In the genomic region with DNA sequence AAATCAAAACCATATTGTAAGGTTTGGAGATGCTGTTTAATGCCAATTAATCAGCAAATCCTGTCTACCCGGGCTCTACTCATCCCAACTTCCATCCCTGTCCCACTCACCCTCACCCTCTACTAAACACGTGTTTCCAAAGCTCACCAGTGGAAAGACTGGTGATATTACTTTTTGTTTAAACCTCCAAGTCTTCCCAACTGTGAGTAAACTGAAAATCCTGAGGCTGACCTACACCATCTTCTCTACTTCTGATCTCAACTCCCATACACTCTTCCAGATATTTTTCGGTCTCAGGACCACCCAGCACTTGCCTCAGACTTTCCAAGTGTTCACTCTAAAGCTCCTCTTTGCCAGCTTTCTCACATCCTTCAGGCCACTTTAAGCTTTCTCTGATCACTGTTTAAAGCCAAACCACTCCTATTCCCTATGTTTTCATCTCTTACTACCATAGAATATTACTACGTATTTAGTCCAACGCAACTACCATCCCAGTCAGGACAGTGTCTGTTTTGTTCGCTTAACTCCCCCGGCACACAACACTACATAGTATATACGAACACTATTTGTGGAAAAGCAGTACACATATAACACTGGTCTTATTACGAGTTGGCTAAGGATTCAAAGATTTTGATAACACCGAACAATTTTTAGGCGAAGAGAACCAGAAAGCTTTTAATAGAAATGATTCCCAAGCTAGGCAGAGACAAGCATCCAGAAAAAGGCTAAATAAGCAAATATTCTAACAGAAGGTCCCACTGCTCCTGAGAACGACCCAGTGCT, we compare ENCODE assay signal across 8 cellular contexts. TPM values are rescaled to one million over a fixed set of nuclear protein-coding genes. Genes with fewer than 3 reads are reported as not detected.
DNase-seq lines count a peak whose midpoint lies in the region; ATAC-seq and TF ChIP-seq lines count a peak whose summit lies in the region.

No MANE protein-coding gene starts in this region.

- no peak overlapping the region for H2BK15ac ChIP-seq in neuronal stem cell (ENCODE audit: low read length)

- H4K8ac ChIP-seq in neuronal stem cell (ENCODE audit: low read depth, low read length), result no peak overlapping the region

- peaks cover 15% of the 10 kb centered on the region for H3K4me1 Mint-ChIP-seq in Caco-2 (ENCODE audit: low read depth, unreplicated experiment)
- peaks cover 37% of the 10 kb centered on the region for H3K4me1 Mint-ChIP-seq in endodermal cell

- peaks cover 35% of the 10 kb centered on the region for H4K20me1 ChIP-seq in OCI-LY7 (ENCODE audit: insufficient read depth, low read length)

- H3K79me2 ChIP-seq in OCI-LY7 (ENCODE audit: insufficient read depth, low read depth, low read length), result peaks cover 88% of the 10 kb centered on the region

- H3K36me3 Mint-ChIP-seq in Caco-2 (ENCODE audit: insufficient read depth, unreplicated experiment) (peaks cover 66% of the 10 kb centered on the region), endodermal cell (ENCODE audit: low read depth) (peaks cover 58% of the 10 kb centered on the region)

- intact Hi-C loops in Caco-2 (cut with micrococcal nuclease; ENCODE audit: unreplicated experiment), result loop anchor here (2.0 kb wide), 1 partner anchor 147 kb away; a partner anchor contains a TSS
- intact Hi-C loops in OCI-LY7 (cut with micrococcal nuclease; ENCODE audit: unreplicated experiment), result loop anchor here (10.0 kb wide), 3 partner anchors 201 to 1021 kb away; a partner anchor contains a TSS

- H3K27ac ChIP-seq in OCI-LY7 (ENCODE audit: low read depth, low read length, poor library complexity, severe bottlenecking) (peak overlapping the region; percentile 85), endodermal cell (ENCODE audit: low read depth, low read length) (peak overlapping the region; percentile 84), neuronal stem cell (replicated peaks; ENCODE audit: low read length) (no peak overlapping the region)

- POLR2A ChIA-PET in Caco-2 (lab: Charles Lee), result no interaction called here
- POLR2A ChIA-PET in OCI-LY7 (lab: Charles Lee), result interaction anchor here (0.6 to 1.2 kb wide), 4 partner anchors 12 to 184 kb away, joined by 3 to 6 read pairs (median 4); no protein-coding TSS in a partner anchor

- H3K9ac ChIP-seq in endodermal cell (ENCODE audit: extremely low read depth, low read length, poor library complexity, severe bottlenecking), result peak overlapping the region; percentile 96
- H3K9ac ChIP-seq in neuronal stem cell (ENCODE audit: low read depth, low read length, poor library complexity), result peak overlapping the region; percentile 71

- TSS peak; percentile 63 for BruUV-seq in Caco-2 (replicated peaks; lab: Mats Ljungman, UMichigan)
- BruUV-seq in OCI-LY7 (replicated peaks; lab: Mats Ljungman, UMichigan), result TSS peak; percentile 64

- H2AK5ac ChIP-seq in neuronal stem cell (ENCODE audit: low read depth, low read length), result no peak overlapping the region

- H3K27me3 ChIP-seq in Caco-2 (replicated peaks; ENCODE audit: control insufficient read depth, insufficient read depth, low read length), result no peaks in the 10 kb centered on the region
- H3K27me3 ChIP-seq in endodermal cell (ENCODE audit: control insufficient read depth, insufficient read depth, low read length, poor library complexity, severe bottlenecking), result no peaks in the 10 kb centered on the region
- H3K27me3 ChIP-seq in neuronal stem cell (ENCODE audit: control insufficient read depth in 3 of 3, insufficient read depth in 3 of 3, low read depth in 1 of 3, low read length in 3 of 3), result no peaks in the 10 kb centered on the region

- TF ChIP-seq CTCF in Caco-2 (IDR thresholded peaks at IDR 0.05; ENCODE audit: insufficient read depth in 1 of 2, low read depth in 1 of 2, low read length in 1 of 2, severe bottlenecking in 1 of 2, unreplicated experiment in 1 of 2), result no peak
- no peak for TF ChIP-seq CTCF in OCI-LY7 (conservative IDR thresholded peaks at IDR 0.05; ENCODE audit: low read length)
- TF ChIP-seq CTCF in endodermal cell (conservative IDR thresholded peaks at IDR 0.05), result no peak

- H3K4me1 ChIP-seq in Caco-2 (peaks cover 6% of the 10 kb centered on the region; the same call in 1 of the 2 replicates), OCI-LY7 (ENCODE audit: insufficient read depth, low read length, poor library complexity, severe bottlenecking) (peaks cover 56% of the 10 kb centered on the region), endodermal cell (ENCODE audit: control insufficient read depth, insufficient read depth, low read length) (no peaks in the 10 kb centered on the region), neuronal stem cell (ENCODE audit: control insufficient read depth in 2 of 2, insufficient read depth in 1 of 2, low read depth in 1 of 2, low read length in 2 of 2) (peaks cover 4 to 12% of the 10 kb centered on the region in 2 donors)

- no peaks in the 10 kb centered on the region for H3K79me1 ChIP-seq in neuronal stem cell (ENCODE audit: low read depth, low read length)

- H2BK12ac ChIP-seq in neuronal stem cell (ENCODE audit: low read length), result no peak overlapping the region

- H3K4ac ChIP-seq in neuronal stem cell (ENCODE audit: low read length), result no peak overlapping the region

- 0% methylated on average over 6 to 12 of the region's 12 CpGs for WGBS in endodermal cell (ENCODE audit: insufficient coverage in 1 of 2, insufficient read length in 1 of 2), 2 experiments
- no CpG with 5 or more reads among the region's 12 CpGs for WGBS in neuronal stem cell (ENCODE audit: extremely low coverage in 2 of 2, insufficient read length in 2 of 2, insufficient replicate concordance in 1 of 2), 2 donors

- no peak overlapping the region for H2AFZ ChIP-seq in OCI-LY7 (ENCODE audit: low read length)
- H2AFZ ChIP-seq in neuronal stem cell (ENCODE audit: low read length), result no peak overlapping the region

- H3K9me3 ChIP-seq in Caco-2 (no peaks in the 10 kb centered on the region), OCI-LY7 (ENCODE audit: low read length) (no peaks in the 10 kb centered on the region), endodermal cell (ENCODE audit: control insufficient read depth, low read length) (no peaks in the 10 kb centered on the region), neuronal stem cell (replicated peaks in 1 of 2; ENCODE audit: control insufficient read depth in 2 of 2, insufficient read depth in 1 of 2, low read depth in 1 of 2, low read length in 2 of 2) (no peaks in the 10 kb centered on the region)

- H3K4me3 ChIP-seq in Caco-2 (ENCODE audit: low read depth, low read length) (peak overlapping the region; percentile 68), OCI-LY7 (ENCODE audit: low read depth, low read length, poor library complexity, severe bottlenecking) (peak overlapping the region; percentile 100), endodermal cell (ENCODE audit: low read length) (peak overlapping the region; percentile 96), neuronal stem cell (ENCODE audit: low read length in 2 of 2) (peak overlapping the region; percentile 81 to 86)

- H3K9me2 ChIP-seq in OCI-LY7 (ENCODE audit: insufficient read depth, low read length), result no peaks in the 10 kb centered on the region

- no peak overlapping the region for H4K91ac ChIP-seq in neuronal stem cell (ENCODE audit: low read depth, low read length, poor library complexity)

- CTCF ChIA-PET in Caco-2 (lab: Charles Lee), result no interaction called here
- CTCF ChIA-PET in OCI-LY7 (lab: Charles Lee; ENCODE audit: unreplicated experiment), result no interaction called here

- H3K18ac ChIP-seq in neuronal stem cell (ENCODE audit: low read length), result no peak overlapping the region

- DNase-seq in Caco-2 (no peak), OCI-LY7 (ENCODE audit: low spot score) (peak; percentile 9), endodermal cell (no peak), neuronal stem cell (ENCODE audit: low spot score) (no peak), midbrain (lab: John Stamatoyannopoulos, UW) (no peak), NCI-H446 (lab: John Stamatoyannopoulos, UW) (no peak), NCI-H1417 treated with DMSO at 0.1 percent for 48 hours (lab: John Stamatoyannopoulos, UW) (no peak)

- H3K27me3 Mint-ChIP-seq in Caco-2 (ENCODE audit: insufficient read depth, unreplicated experiment) (no peaks in the 10 kb centered on the region), endodermal cell (ENCODE audit: insufficient read depth) (no peaks in the 10 kb centered on the region)

- no peak overlapping the region for H2BK5ac ChIP-seq in neuronal stem cell (ENCODE audit: low read length)

- H3K9me3 Mint-ChIP-seq in Caco-2 (ENCODE audit: unreplicated experiment), result no peaks in the 10 kb centered on the region
- no peaks in the 10 kb centered on the region for H3K9me3 Mint-ChIP-seq in endodermal cell

- H3K36me3 ChIP-seq in Caco-2 (ENCODE audit: control insufficient read depth, insufficient read depth, low read length) (peaks cover 2% of the 10 kb centered on the region), OCI-LY7 (ENCODE audit: insufficient read depth, low read length) (peaks cover 65% of the 10 kb centered on the region), endodermal cell (ENCODE audit: control insufficient read depth, insufficient read depth, low read length) (peaks cover 55% of the 10 kb centered on the region), neuronal stem cell (replicated peaks in 1 of 2; ENCODE audit: control insufficient read depth in 2 of 2, insufficient read depth in 2 of 2, low read length in 2 of 2) (peaks cover 27 to 53% of the 10 kb centered on the region in 2 donors)

- peak overlapping the region; percentile 78 for H3K4me2 ChIP-seq in OCI-LY7 (ENCODE audit: low read length)
- H3K4me2 ChIP-seq in neuronal stem cell (ENCODE audit: insufficient read depth, low read length, poor library complexity, severe bottlenecking), result peak overlapping the region; percentile 63

- ATAC-seq in HG03159 (IDR thresholded peaks at IDR 0.05; ENCODE audit: unreplicated experiment), result no peak

- H3K4me3 Mint-ChIP-seq in Caco-2 (ENCODE audit: unreplicated experiment) (peak overlapping the region; percentile 96), endodermal cell (peak overlapping the region; percentile 91)

- H3K27ac Mint-ChIP-seq in Caco-2 (ENCODE audit: unreplicated experiment), result peak overlapping the region; percentile 100
- peak overlapping the region; percentile 98 for H3K27ac Mint-ChIP-seq in endodermal cell

- H3K23ac ChIP-seq in neuronal stem cell (ENCODE audit: low read depth, low read length, poor library complexity), result no peak overlapping the region

- H2BK120ac ChIP-seq in neuronal stem cell (ENCODE audit: low read depth, low read length), result no peak overlapping the region

- H3K14ac ChIP-seq in neuronal stem cell (ENCODE audit: low read length), result no peak overlapping the region

RNA-seq across cellular contexts. Expression of a gene that starts 0.7 kb away (rescaled TPM):
- 3,043 and 3,102 TPM in 2 replicates for total RNA-seq in Caco-2 (2022)
- 5,185 and 5,381 TPM in 2 replicates for total RNA-seq in OCI-LY7 (2014; rRNA removed; shearing (Covaris generic))
- total RNA-seq in OCI-LY7 (2022), result 4,316 and 4,489 TPM in 2 replicates
- total RNA-seq in endodermal cell, result 1,000 to 10,000 TPM; 2,700 to 3,227 TPM
- 4,331 TPM for polyA plus RNA-seq in endodermal cell (2013, experiment 1 of 2)
- polyA plus RNA-seq in endodermal cell (2013, experiment 2 of 2), result 4,059 TPM
- polyA plus RNA-seq in neuronal stem cell (2013, experiment 1 of 2), result 3,499 TPM
- 3,563 TPM for polyA plus RNA-seq in neuronal stem cell (2013, experiment 2 of 2)

RNA-seq across cellular contexts. Expression of a gene that starts 1.2 kb away (rescaled TPM):
- total RNA-seq in Caco-2 (2022) (21.6 and 28.1 TPM in 2 replicates), OCI-LY7 (2022) (49.0 and 50.2 TPM in 2 replicates), endodermal cell (10 to 100 TPM; 37.3 to 44.2 TPM)
- 36.9 and 37.4 TPM in 2 replicates for total RNA-seq in OCI-LY7 (2014; rRNA removed; shearing (Covaris generic))
- polyA plus RNA-seq in endodermal cell (2013, experiment 1 of 2), result 41.3 TPM
- 36.1 TPM for polyA plus RNA-seq in endodermal cell (2013, experiment 2 of 2)
- polyA plus RNA-seq in neuronal stem cell (2013, experiment 1 of 2), result 22.1 TPM
- polyA plus RNA-seq in neuronal stem cell (2013, experiment 2 of 2), result 23.8 TPM

RNA-seq across cellular contexts. Expression of a gene that starts 6.4 kb away (rescaled TPM):
- total RNA-seq in Caco-2 (2022) (28.1 and 31.4 TPM in 2 replicates), OCI-LY7 (2022) (25.7 and 26.5 TPM in 2 replicates), endodermal cell (10 to 100 TPM; 25.4 to 27.4 TPM)
- total RNA-seq in OCI-LY7 (2014; rRNA removed; shearing (Covaris generic)), result 30.7 and 32.6 TPM in 2 replicates
- polyA plus RNA-seq in endodermal cell (2013, experiment 1 of 2), result 22.0 TPM
- 25.3 TPM for polyA plus RNA-seq in endodermal cell (2013, experiment 2 of 2)
- polyA plus RNA-seq in neuronal stem cell (2013, experiment 1 of 2), result 22.8 TPM
- polyA plus RNA-seq in neuronal stem cell (2013, experiment 2 of 2), result 24.2 TPM
